9 cellular contexts compared by ENCODE assay signal in the genomic region with DNA sequence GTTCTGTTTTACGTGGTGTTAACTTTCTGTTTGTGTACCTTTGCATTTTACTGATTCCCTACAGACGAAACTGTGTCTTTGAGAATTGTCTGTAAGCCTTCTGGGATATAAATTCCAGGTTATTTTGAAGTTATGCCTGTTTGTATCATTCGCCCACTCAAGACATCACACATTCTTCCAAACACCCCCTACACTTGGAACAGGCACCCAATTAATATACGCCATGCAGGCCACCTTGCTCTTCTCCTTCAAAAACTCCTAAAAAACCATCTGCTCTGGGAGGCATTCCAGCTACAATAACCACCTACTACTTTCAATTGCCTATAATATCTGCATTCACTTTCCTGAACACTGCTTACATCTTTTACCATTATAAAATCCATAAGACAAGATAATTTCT.
"Had no signal": no experiment of that assay in that cellular context is flagged by ENCODE, and none has a peak within 500 bp of the region (broad histone marks: within the 10 kb centered on the region; RNA-seq: fewer than 3 reads in every experiment).

No MANE protein-coding gene starts in this region.

- H3K4me3 ChIP-seq: GM23338, HAP-1, K562 had no signal

- ATAC-seq: GM23338, HCT116, K562 had no signal

- H2AFZ ChIP-seq: GM23338 had no signal

- H3K4me1 Mint-ChIP-seq: GM23338 had no signal

- H3K4me3 Mint-ChIP-seq: GM23338, HFFc6 had no signal

- DNase-seq: H7, HFFc6, IMR-90 had no signal

- FAIRE-seq: H1, HTR-8/SVneo, K562 had no signal

- H3K9me3 Mint-ChIP-seq: HFFc6 had no signal

- H3K36me3 ChIP-seq: HAP-1 had no signal

- H3K4me2 ChIP-seq: GM23338 had no signal

- H3K27ac Mint-ChIP-seq: GM23338, HFFc6 had no signal

- H3K9me3 ChIP-seq: HAP-1 had no signal
